ENCODE assay signal across 1 cellular context in genomic region chr1:145846191-145846590, GRCh38.
TF ChIP-seq lines count a peak whose summit lies in the region.

No MANE protein-coding gene starts in this region.

TF ChIP-seq in GM23338, 12 proteins besides CTCF, POLR2A, EP300 and RAD21 (continued from another document):
- TF ChIP-seq ZNF462 (CRISPR knock-in tag; IDR thresholded peaks at IDR 0.05) (no peak), JUNB (IDR thresholded peaks at IDR 0.05; ENCODE audit: unreplicated experiment) (no peak)
